In the genomic region with DNA sequence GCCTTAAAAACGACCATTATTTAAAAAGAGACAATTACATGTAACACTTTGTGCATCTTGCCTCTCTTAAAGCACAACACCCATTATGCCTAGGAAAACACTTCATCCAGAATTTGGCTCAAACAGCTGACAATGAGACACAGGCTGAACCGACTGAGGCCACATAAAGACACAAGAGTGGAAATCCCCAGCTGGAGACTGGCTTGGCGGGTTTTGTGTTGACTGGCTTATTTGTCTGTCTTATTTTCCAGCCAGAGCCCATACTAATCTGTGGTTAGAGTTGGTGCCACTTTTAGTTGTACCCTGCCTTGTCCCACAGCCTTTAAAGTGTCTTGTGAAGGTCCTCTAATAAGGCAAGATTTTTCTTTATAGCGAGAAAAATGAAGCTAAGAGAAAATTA, we compare ENCODE assay signal across 9 cellular contexts. TPM values are rescaled to one million over a fixed set of nuclear protein-coding genes. Genes with fewer than 3 reads are reported as not detected.
DNase-seq lines count a peak whose midpoint lies in the region; ATAC-seq and TF ChIP-seq lines count a peak whose summit lies in the region.
"Had no signal": no experiment of that assay in that cellular context is flagged by ENCODE, and none has a peak within 500 bp of the region (broad histone marks: within the 10 kb centered on the region; RNA-seq: fewer than 3 reads in every experiment).

No MANE protein-coding gene starts in this region.

- no peaks in the 10 kb centered on the region for H3K9me3 Mint-ChIP-seq in CD4-positive, alpha-beta T cell
- H3K9me3 Mint-ChIP-seq in IgD-negative memory B cell = no peaks in the 10 kb centered on the region
- no peaks in the 10 kb centered on the region for H3K9me3 Mint-ChIP-seq in activated CD4-positive, alpha-beta T cell treated with anti-CD3 and anti-CD28 coated beads for 36 hours (ENCODE audit: low read depth)

- H3K4me1 ChIP-seq in esophagus squamous epithelium (peaks cover 22 to 60% (median 26%) of the 10 kb centered on the region in 3 donors), colonic mucosa (peaks cover 6% of the 10 kb centered on the region)
- H3K4me1 ChIP-seq: BE2C had no signal

- H3K27ac Mint-ChIP-seq in CD4-positive, alpha-beta T cell = peak overlapping the region; percentile 91
- H3K27ac Mint-ChIP-seq in IgD-negative memory B cell = peak overlapping the region in 2 of 3 donors; percentile 48 to 68
- H3K27ac Mint-ChIP-seq in activated CD4-positive, alpha-beta T cell treated with anti-CD3 and anti-CD28 coated beads for 36 hours = peak overlapping the region; percentile 65

- TF ChIP-seq POLR2A in esophagus squamous epithelium (IDR thresholded peaks at IDR 0.05) = no peak

- H3K9ac ChIP-seq in colonic mucosa (ENCODE audit: low read depth in 2 of 2, low read length in 2 of 2) = no peak overlapping the region

- H3K36me3 ChIP-seq in esophagus squamous epithelium (peaks cover 5 to 37% (median 6%) of the 10 kb centered on the region in 3 donors), WERI-Rb-1 (peaks cover 18% of the 10 kb centered on the region), colonic mucosa (no peaks in the 10 kb centered on the region)

- ATAC-seq in CD4-positive, alpha-beta T cell (ENCODE audit: poor library complexity) = no peak
- peak; percentile 28 for ATAC-seq in activated CD4-positive, alpha-beta T cell treated with anti-CD3 and anti-CD28 coated beads for 36 hours
- no peak for ATAC-seq in HG03139 (IDR thresholded peaks at IDR 0.05; ENCODE audit: unreplicated experiment)

- 32 to 55% methylated on average over 3 to 4 of the region's 4 CpGs for WGBS in esophagus squamous epithelium, 2 donors

- peaks cover 66% of the 10 kb centered on the region for H3K36me3 Mint-ChIP-seq in CD4-positive, alpha-beta T cell (ENCODE audit: low read depth)
- peaks cover 8% of the 10 kb centered on the region for H3K36me3 Mint-ChIP-seq in IgD-negative memory B cell
- peaks cover 44% of the 10 kb centered on the region for H3K36me3 Mint-ChIP-seq in activated CD4-positive, alpha-beta T cell treated with anti-CD3 and anti-CD28 coated beads for 36 hours (ENCODE audit: low read depth)

- H3K4me1 Mint-ChIP-seq in CD4-positive, alpha-beta T cell (ENCODE audit: low read depth) = peaks cover 81% of the 10 kb centered on the region
- peaks cover 29 to 46% (median 36%) of the 10 kb centered on the region in 3 donors for H3K4me1 Mint-ChIP-seq in IgD-negative memory B cell
- H3K4me1 Mint-ChIP-seq in activated CD4-positive, alpha-beta T cell treated with anti-CD3 and anti-CD28 coated beads for 36 hours = peaks cover 67% of the 10 kb centered on the region

- H3K27ac ChIP-seq in CD4-positive, alpha-beta T cell (ENCODE audit: low read depth, low read length) = no peak overlapping the region
- peak overlapping the region; percentile 58 to 88 (median 81) for H3K27ac ChIP-seq in esophagus squamous epithelium
- H3K27ac ChIP-seq in WERI-Rb-1 = no peak overlapping the region
- no peak overlapping the region for H3K27ac ChIP-seq in colonic mucosa

- no peaks in the 10 kb centered on the region for H3K9me3 ChIP-seq in CD4-positive, alpha-beta T cell (ENCODE audit: control insufficient read depth, low read length)
- H3K9me3 ChIP-seq in esophagus squamous epithelium (no peaks in the 10 kb centered on the region), WERI-Rb-1 (ENCODE audit: severe bottlenecking) (no peaks in the 10 kb centered on the region), colonic mucosa (no peaks in the 10 kb centered on the region)
- H3K9me3 ChIP-seq: BE2C had no signal

- POLR2A ChIA-PET in CD4-positive, alpha-beta T cell (lab: Charles Lee) = interaction anchor here (0.6 to 6.4 kb wide), 9 partner anchors 11 to 159 kb away, joined by 3 to 138 read pairs (median 3); a partner anchor contains a TSS
- POLR2A ChIA-PET in activated CD4-positive, alpha-beta T cell treated with anti-CD3 and anti-CD28 coated beads for 36 hours (lab: Charles Lee) = interaction anchor here (0.6 kb wide), 1 partner anchor 24 kb away, joined by 3 read pairs; no protein-coding TSS in a partner anchor

- peak overlapping the region; percentile 22 for H3K4me3 Mint-ChIP-seq in CD4-positive, alpha-beta T cell
- H3K4me3 Mint-ChIP-seq in IgD-negative memory B cell = peak overlapping the region in 1 of 4 donors; percentile 55
- no peak overlapping the region for H3K4me3 Mint-ChIP-seq in activated CD4-positive, alpha-beta T cell treated with anti-CD3 and anti-CD28 coated beads for 36 hours

- CTCF ChIA-PET in CD4-positive, alpha-beta T cell (lab: Charles Lee) = interaction anchor here (0.9 to 5.2 kb wide), 5 partner anchors 11 to 174 kb away, joined by 3 to 20 read pairs (median 5); a partner anchor contains a TSS
- CTCF ChIA-PET in activated CD4-positive, alpha-beta T cell treated with anti-CD3 and anti-CD28 coated beads for 36 hours (lab: Charles Lee) = interaction anchor here (0.6 to 1.3 kb wide), 7 partner anchors 8 to 165 kb away, joined by 3 to 6 read pairs (median 3); a partner anchor contains a TSS

- TF ChIP-seq CTCF in CD4-positive, alpha-beta T cell (IDR thresholded peaks at IDR 0.05) = no peak
- TF ChIP-seq CTCF in esophagus squamous epithelium (IDR thresholded peaks at IDR 0.05) (no peak), WERI-Rb-1 (IDR thresholded peaks at IDR 0.05; ENCODE audit: low read depth, low read length) (no peak), colonic mucosa (IDR thresholded peaks at IDR 0.05) (no peak)

- H3K27me3 Mint-ChIP-seq in CD4-positive, alpha-beta T cell = no peaks in the 10 kb centered on the region
- H3K27me3 Mint-ChIP-seq in IgD-negative memory B cell = no peaks in the 10 kb centered on the region
- no peaks in the 10 kb centered on the region for H3K27me3 Mint-ChIP-seq in activated CD4-positive, alpha-beta T cell treated with anti-CD3 and anti-CD28 coated beads for 36 hours

- H3K27me3 ChIP-seq in CD4-positive, alpha-beta T cell (ENCODE audit: control insufficient read depth, insufficient read depth, low read length) = no peaks in the 10 kb centered on the region
- H3K27me3 ChIP-seq in esophagus squamous epithelium (no peaks in the 10 kb centered on the region), WERI-Rb-1 (ENCODE audit: insufficient read depth, low read depth, severe bottlenecking) (no peaks in the 10 kb centered on the region), colonic mucosa (no peaks in the 10 kb centered on the region)
- H3K27me3 ChIP-seq: BE2C had no signal

- peak in 5 of 10 experiments; percentile 32 to 41 (median 38) for DNase-seq in CD4-positive, alpha-beta T cell
- peak; percentile 71 for DNase-seq in activated CD4-positive, alpha-beta T cell treated with anti-CD3 and anti-CD28 coated beads for 36 hours
- no peak for DNase-seq in esophagus squamous epithelium (lab: John Stamatoyannopoulos, UW)
- no peak for DNase-seq in WERI-Rb-1
- no peak for DNase-seq in colonic mucosa
- DNase-seq in ureter (ENCODE audit: low spot score) = no peak
- DNase-seq: BE2C had no signal

- intact Hi-C loops in CD4-positive, alpha-beta T cell (cut with DNase I, micrococcal nuclease) = no loop called here
- intact Hi-C loops in activated CD4-positive, alpha-beta T cell treated with anti-CD3 and anti-CD28 coated beads for 36 hours (cut with DNase I, micrococcal nuclease) = no loop called here
- intact Hi-C loops in esophagus squamous epithelium (cut with DNase I) (no loop called here), colonic mucosa (cut with DNase I) (no loop called here)

- no peak overlapping the region for H3K4me3 ChIP-seq in esophagus squamous epithelium
- no peak overlapping the region for H3K4me3 ChIP-seq in WERI-Rb-1 (ENCODE audit: low read depth, low read length)
- no peak overlapping the region for H3K4me3 ChIP-seq in colonic mucosa

RNA-seq across cellular contexts. Expression of a gene that starts 21.2 kb away (rescaled TPM):
- total RNA-seq in CD4-positive, alpha-beta T cell = 10 to 100 TPM; 23.5 to 23.6 TPM
- 43.0 TPM for polyA plus RNA-seq in IgD-negative memory B cell
- 10 to 100 TPM; 54.6 to 59.6 TPM for total RNA-seq in activated CD4-positive, alpha-beta T cell treated with anti-CD3 and anti-CD28 coated beads for 36 hours
- total RNA-seq in esophagus squamous epithelium (10 to 100 TPM; 21.0 to 39.2 (median 31.6) TPM), colonic mucosa (10 to 100 TPM; 44.6 to 62.0 TPM), ureter (66.9 TPM)

RNA-seq across cellular contexts. Expression of a gene that starts 41.3 kb away (rescaled TPM):
- 10 to 100 TPM; 70.5 to 74.0 TPM for total RNA-seq in CD4-positive, alpha-beta T cell
- polyA plus RNA-seq in IgD-negative memory B cell = 26.9 TPM
- total RNA-seq in activated CD4-positive, alpha-beta T cell treated with anti-CD3 and anti-CD28 coated beads for 36 hours = 10 to 100 TPM; 45.9 to 47.7 TPM
- total RNA-seq in esophagus squamous epithelium = 10 to 100 TPM; 46.2 to 72.0 (median 58.4) TPM
- total RNA-seq in colonic mucosa = 100 to 1,000 TPM; 223 to 254 TPM
- total RNA-seq in ureter = 43.7 TPM

Comparison
In these comparisons a context has a peak if more than half of its experiments do, and no peak if none do; other contexts are left out.
1. H3K27ac ChIP-seq: peak in esophagus squamous epithelium (4 of 4); none in CD4-positive, alpha-beta T cell (single experiment), WERI-Rb-1 (single experiment) and colonic mucosa (single experiment).
2. Peak in every context shown above with its lines, with median percentiles within 50 percentile points of each other: H3K27ac Mint-ChIP-seq.